In genomic region chr9:131252120-131252519, GRCh38 we compare ENCODE assay signal across 10 cellular contexts. TPM values are rescaled to one million over a fixed set of nuclear protein-coding genes. Genes with fewer than 3 reads are reported as not detected.
DNase-seq lines count a peak whose midpoint lies in the region; ATAC-seq and TF ChIP-seq lines count a peak whose summit lies in the region.
"Had no signal": no experiment of that assay in that cellular context is flagged by ENCODE, and none has a peak within 500 bp of the region (broad histone marks: within the 10 kb centered on the region; RNA-seq: fewer than 3 reads in every experiment).

No MANE protein-coding gene starts in this region.

- no peaks in the 10 kb centered on the region for H3K9me3 ChIP-seq in colonic mucosa
- H3K9me3 ChIP-seq in vagina = no peaks in the 10 kb centered on the region
- H3K9me3 ChIP-seq: HAP-1 had no signal

- no peak for TF ChIP-seq CTCF in GM12865 (IDR thresholded peaks at IDR 0.05; ENCODE audit: insufficient read depth, low read depth, low read length, missing control alignments)
- TF ChIP-seq CTCF in colonic mucosa (IDR thresholded peaks at IDR 0.05) = no peak
- TF ChIP-seq CTCF in vagina (IDR thresholded peaks at IDR 0.05) = no peak
- no peak for TF ChIP-seq CTCF in lower leg skin (IDR thresholded peaks at IDR 0.05)

- no peaks in the 10 kb centered on the region for H3K27me3 ChIP-seq in colonic mucosa
- no peaks in the 10 kb centered on the region for H3K27me3 ChIP-seq in rectal smooth muscle tissue (ENCODE audit: control insufficient read depth, insufficient read depth, low read length)
- H3K27me3 ChIP-seq in vagina = no peaks in the 10 kb centered on the region

- DNase-seq in GM12865 (ENCODE audit: low read depth) (no peak), colonic mucosa (no peak), DMS153 treated with DMSO at 0.1 percent for 48 hours (lab: John Stamatoyannopoulos, UW; ENCODE audit: unreplicated experiment) (no peak), vagina (ENCODE audit: extremely low spot score in 2 of 2) (no peak), lower leg skin (ENCODE audit: low spot score in 2 of 2) (no peak)
- DNase-seq: NCI-H524 had no signal

- no peaks in the 10 kb centered on the region for H3K4me1 ChIP-seq in colonic mucosa
- H3K4me1 ChIP-seq in rectal smooth muscle tissue (ENCODE audit: control insufficient read depth, insufficient read depth, low read length) = no peaks in the 10 kb centered on the region
- H3K4me1 ChIP-seq in vagina = peaks cover 11% of the 10 kb centered on the region
- H3K4me1 ChIP-seq: HAP-1 had no signal

- H3K27ac ChIP-seq in colonic mucosa = peak overlapping the region; percentile 43
- no peak overlapping the region for H3K27ac ChIP-seq in rectal smooth muscle tissue (ENCODE audit: low read depth, low read length)
- no peak overlapping the region for H3K27ac ChIP-seq in vagina

- WGBS in lower leg skin, 2 donors = 77 to 94% methylated on average over 21 to 23 of the region's 23 CpGs

- H3K9ac ChIP-seq in colonic mucosa (ENCODE audit: low read depth in 2 of 2, low read length in 2 of 2) (peak overlapping the region in 1 of 2 donors; percentile 35), rectal smooth muscle tissue (ENCODE audit: low read length) (no peak overlapping the region)

- H3K36me3 ChIP-seq in colonic mucosa = no peaks in the 10 kb centered on the region
- no peaks in the 10 kb centered on the region for H3K36me3 ChIP-seq in rectal smooth muscle tissue (ENCODE audit: control insufficient read depth, insufficient read depth, low read length)
- H3K36me3 ChIP-seq in vagina = no peaks in the 10 kb centered on the region
- H3K36me3 ChIP-seq: HAP-1 had no signal

- H3K4me3 ChIP-seq in GM12865 (ENCODE audit: low read depth, low read length) (peak overlapping the region; percentile 78), colonic mucosa (peak overlapping the region; percentile 7), rectal smooth muscle tissue (ENCODE audit: low read length) (peak overlapping the region; percentile 19), vagina (no peak overlapping the region), lower leg skin (ENCODE audit: low read depth, poor library complexity, severe bottlenecking) (no peak overlapping the region)
- H3K4me3 ChIP-seq: HAP-1, smooth muscle cell had no signal

- TF ChIP-seq POLR2A in vagina (IDR thresholded peaks at IDR 0.05) (no peak), lower leg skin (IDR thresholded peaks at IDR 0.05) (no peak)

- peak; percentile 3 for ATAC-seq in HG03097 (IDR thresholded peaks at IDR 0.05; ENCODE audit: low FRiP score, unreplicated experiment)

- intact Hi-C loops in colonic mucosa (cut with DNase I) (no loop called here), vagina (cut with DNase I) (no loop called here), lower leg skin (cut with DNase I; ENCODE audit: low total_unique reads) (no loop called here)

RNA-seq across cellular contexts. Expression of gene FAM78A, which starts 24.2 kb away (rescaled TPM):
- 1 to 10 TPM; 1.5 to 2.0 TPM for total RNA-seq in colonic mucosa
- total RNA-seq in vagina = 2.5 TPM
- 1 to 10 TPM in 2 of 4 donors, under 1 TPM in 2; 0.55 to 1.7 (median 1.2) TPM for total RNA-seq in lower leg skin

RNA-seq across cellular contexts. Expression of gene PLPP7, which starts 37.4 kb away (rescaled TPM):
- total RNA-seq in colonic mucosa (1 to 10 TPM in 1 of 2 donors, under 1 TPM in 1; 0.40 to 1.1 TPM), vagina (11.8 TPM), lower leg skin (1 to 10 TPM in 2 of 4 donors, under 1 TPM in 1, not detected in 1; 0.27 to 2.6 (median 1.1) TPM)

Comparison
In these comparisons a context has a peak if more than half of its experiments do, and no peak if none do; other contexts are left out.
1. H3K4me3 ChIP-seq: peak in GM12865 (single experiment), colonic mucosa (single experiment) and rectal smooth muscle tissue (single experiment); none in vagina (0 of 2) and lower leg skin (single experiment).